11 cellular contexts compared by ENCODE assay signal in genomic region chr12:123064885-123065619, GRCh38.
DNase-seq lines count a peak whose midpoint lies in the region; ATAC-seq and TF ChIP-seq lines count a peak whose summit lies in the region.
"Had no signal": no experiment of that assay in that cellular context is flagged by ENCODE, and none has a peak within 500 bp of the region (broad histone marks: within the 10 kb centered on the region; RNA-seq: fewer than 3 reads in every experiment).

No MANE protein-coding gene starts in this region.

- DNase-seq in G401 (ENCODE audit: low spot score), result peak; percentile 97
- peak; percentile 81 for DNase-seq in NCI-H345 (lab: John Stamatoyannopoulos, UW)
- DNase-seq in AG20443 (ENCODE audit: low spot score), result no peak
- DNase-seq in testis, result no peak
- no peak for DNase-seq in ureter (ENCODE audit: low spot score)
- DNase-seq: activated naive CD4-positive, alpha-beta T cell; IMR-90 had no signal

- intact Hi-C loops in testis (cut with DNase I; ENCODE audit: low total_unique reads), result no loop called here

- H3K9me3 ChIP-seq in duodenal mucosa (ENCODE audit: control insufficient read depth in 1 of 2, low read length in 2 of 2) (no peaks in the 10 kb centered on the region), testis (no peaks in the 10 kb centered on the region)

- H3K27ac ChIP-seq in duodenal mucosa (ENCODE audit: low read depth, low read length), result peak overlapping the region; percentile 45
- peak overlapping the region; percentile 78 for H3K27ac ChIP-seq in rectal smooth muscle tissue (ENCODE audit: low read depth, low read length)
- peak overlapping the region in 1 of 2 donors; percentile 55 for H3K27ac ChIP-seq in testis
- H3K27ac ChIP-seq: VCaP had no signal

- no peaks in the 10 kb centered on the region for H3K36me3 ChIP-seq in duodenal mucosa (ENCODE audit: control insufficient read depth in 1 of 2, insufficient read depth in 2 of 2, low read length in 2 of 2)
- H3K36me3 ChIP-seq in rectal smooth muscle tissue (ENCODE audit: control insufficient read depth, insufficient read depth, low read length), result no peaks in the 10 kb centered on the region
- no peaks in the 10 kb centered on the region for H3K36me3 ChIP-seq in testis (ENCODE audit: low read depth, missing control alignments)

- H3K4me3 ChIP-seq in duodenal mucosa (ENCODE audit: low read depth in 1 of 2, low read length in 2 of 2) (no peak overlapping the region), rectal smooth muscle tissue (ENCODE audit: low read length) (no peak overlapping the region), testis (no peak overlapping the region)

- TF ChIP-seq CTCF in testis (IDR thresholded peaks at IDR 0.05), result no peak

- in situ Hi-C loops in G401 (cut with HindIII; ENCODE audit: low sequenced_read_pairs), result no loop called here

- H3K9ac ChIP-seq in duodenal mucosa (ENCODE audit: low read depth in 1 of 2, low read length in 2 of 2) (peak overlapping the region in 1 of 2 donors; percentile 3), rectal smooth muscle tissue (ENCODE audit: low read length) (no peak overlapping the region)

- H3K4me1 ChIP-seq in duodenal mucosa (ENCODE audit: control insufficient read depth in 1 of 2, insufficient read depth in 2 of 2, low read length in 2 of 2) (peaks cover 36 to 45% of the 10 kb centered on the region in 2 donors), rectal smooth muscle tissue (ENCODE audit: control insufficient read depth, insufficient read depth, low read length) (peaks cover 42% of the 10 kb centered on the region), testis (peaks cover 62% of the 10 kb centered on the region)

- no peak for ATAC-seq in GM19455 (IDR thresholded peaks at IDR 0.05; ENCODE audit: unreplicated experiment)

- no peak for TF ChIP-seq POLR2A in testis (IDR thresholded peaks at IDR 0.05)

- 46 to 69% methylated on average over 8 of the region's 8 CpGs for WGBS in testis, 2 donors

- H3K27me3 ChIP-seq in duodenal mucosa (ENCODE audit: control insufficient read depth in 1 of 2, insufficient read depth in 2 of 2, low read length in 2 of 2), result no peaks in the 10 kb centered on the region
- no peaks in the 10 kb centered on the region for H3K27me3 ChIP-seq in rectal smooth muscle tissue (ENCODE audit: control insufficient read depth, insufficient read depth, low read length)
- no peaks in the 10 kb centered on the region for H3K27me3 ChIP-seq in testis

Comparison
In these comparisons a context has a peak if more than half of its experiments do, and no peak if none do; other contexts are left out.
1. DNase-seq: peak in G401 (single experiment) and NCI-H345 (single experiment); none in AG20443 (single experiment), testis (single experiment) and ureter (single experiment).